In genomic region chr14:58151264-58151700, GRCh38 we compare ENCODE assay signal across 8 cellular contexts. TPM values are rescaled to one million over a fixed set of nuclear protein-coding genes. Genes with fewer than 3 reads are reported as not detected.
DNase-seq lines count a peak whose midpoint lies in the region; FAIRE-seq and TF ChIP-seq lines count a peak whose summit lies in the region.

No MANE protein-coding gene starts in this region.

- peak overlapping the region; percentile 55 for H3K4me3 ChIP-seq in Jurkat, Clone E6-1 (ENCODE audit: low read length)
- H3K4me3 ChIP-seq in lower leg skin (ENCODE audit: low read depth, poor library complexity, severe bottlenecking) = peak overlapping the region; percentile 81
- H3K4me3 ChIP-seq in tibial artery = peak overlapping the region; percentile 90 to 94

- H3K4me1 ChIP-seq in tibial artery = peaks cover 0 to 16% (median 10%) of the 10 kb centered on the region in 4 donors

- no peak for FAIRE-seq in D721Med (lab: Jason Lieb, UNC)

- peak overlapping the region; percentile 6 for H3K27ac ChIP-seq in caudate nucleus (ENCODE audit: low read depth, low read length)
- peak overlapping the region; percentile 73 to 75 for H3K27ac ChIP-seq in tibial artery

- no peak for TF ChIP-seq POLR2A in lower leg skin (IDR thresholded peaks at IDR 0.05)

- H3K27me3 ChIP-seq in tibial artery = no peaks in the 10 kb centered on the region

- intact Hi-C loops in lower leg skin (cut with DNase I; ENCODE audit: low total_unique reads) (no loop called here), tibial artery (cut with DNase I; ENCODE audit: low total_unique reads) (no loop called here)

- no peak for TF ChIP-seq CTCF in lower leg skin (IDR thresholded peaks at IDR 0.05)
- no peak for TF ChIP-seq CTCF in tibial artery (IDR thresholded peaks at IDR 0.05)
- no peak for TF ChIP-seq CTCF in D721Med (IDR thresholded peaks at IDR 0.05; ENCODE audit: insufficient read depth, missing control alignments)

- DNase-seq in G401 (ENCODE audit: low spot score) (peak; percentile 56), caudate nucleus (lab: John Stamatoyannopoulos, UW) (peak in 13 of 61 donors; percentile 17 to 66 (median 38)), lower leg skin (ENCODE audit: low spot score in 2 of 2) (no peak), tibial artery (peak in 1 of 2 donors; percentile 23), D721Med (ENCODE audit: insufficient read length, low spot score) (no peak), OCI-M1 (lab: John Stamatoyannopoulos, UW) (no peak), kidney tubule cell (ENCODE audit: low spot score) (no peak)
- no peak for DNase-seq in Jurkat, Clone E6-1 (ENCODE audit: low read depth, low spot score)

- no peaks in the 10 kb centered on the region for H3K36me3 ChIP-seq in tibial artery

- 1% methylated on average over 16 to 22 of the region's 22 CpGs for WGBS in lower leg skin, 2 donors

- in situ Hi-C loops in G401 (cut with HindIII; ENCODE audit: low sequenced_read_pairs) = no loop called here

- no peaks in the 10 kb centered on the region for H3K9me3 ChIP-seq in tibial artery

RNA-seq across cellular contexts. Expression of gene ARMH4, which starts 0.7 kb away (rescaled TPM):
- total RNA-seq in G401 (2014; rRNA removed; shearing (Covaris generic)) = 2.1 and 3.7 TPM in 2 replicates
- 3.7 TPM for polyA plus RNA-seq in Jurkat, Clone E6-1 (2012; ENCODE audit: insufficient read depth, insufficient read length)
- 1 to 10 TPM; 1.8 to 3.6 (median 2.8) TPM for total RNA-seq in lower leg skin

RNA-seq across cellular contexts. Expression of gene ACTR10, which starts 48.7 kb away (rescaled TPM):
- 49.2 and 56.0 TPM in 2 replicates for total RNA-seq in G401 (2014; rRNA removed; shearing (Covaris generic))
- 54.6 TPM for polyA plus RNA-seq in Jurkat, Clone E6-1 (2012; ENCODE audit: insufficient read depth, insufficient read length)
- 10 to 100 TPM; 47.2 to 72.0 (median 59.0) TPM for total RNA-seq in lower leg skin
